In the genomic region with DNA sequence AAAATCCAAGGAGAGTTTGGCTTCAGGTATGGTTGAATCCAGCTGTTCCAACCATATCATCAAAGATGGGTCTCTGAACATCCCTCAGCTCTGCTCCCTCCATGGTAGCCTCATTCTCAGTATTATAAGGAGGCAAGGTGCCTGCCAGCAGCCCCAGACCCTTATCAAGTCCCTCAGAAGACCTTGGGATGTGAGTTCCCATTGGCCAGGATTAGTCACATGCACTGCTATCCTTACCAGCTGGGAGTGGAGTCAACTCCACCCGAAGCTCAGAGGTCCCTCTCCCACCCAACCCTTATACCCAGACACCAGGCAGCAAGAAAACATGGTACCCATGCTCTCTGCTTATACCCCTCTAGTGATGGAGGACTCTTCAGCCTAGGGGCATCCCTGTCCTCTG, we compare ENCODE assay signal across 2 cellular contexts.
TF ChIP-seq lines count a peak whose summit lies in the region.

No MANE protein-coding gene starts in this region.

TF ChIP-seq in GM23338, 12 proteins besides CTCF, POLR2A, EP300 and RAD21 (continued from another document):
- TF ChIP-seq, protein P1, sequence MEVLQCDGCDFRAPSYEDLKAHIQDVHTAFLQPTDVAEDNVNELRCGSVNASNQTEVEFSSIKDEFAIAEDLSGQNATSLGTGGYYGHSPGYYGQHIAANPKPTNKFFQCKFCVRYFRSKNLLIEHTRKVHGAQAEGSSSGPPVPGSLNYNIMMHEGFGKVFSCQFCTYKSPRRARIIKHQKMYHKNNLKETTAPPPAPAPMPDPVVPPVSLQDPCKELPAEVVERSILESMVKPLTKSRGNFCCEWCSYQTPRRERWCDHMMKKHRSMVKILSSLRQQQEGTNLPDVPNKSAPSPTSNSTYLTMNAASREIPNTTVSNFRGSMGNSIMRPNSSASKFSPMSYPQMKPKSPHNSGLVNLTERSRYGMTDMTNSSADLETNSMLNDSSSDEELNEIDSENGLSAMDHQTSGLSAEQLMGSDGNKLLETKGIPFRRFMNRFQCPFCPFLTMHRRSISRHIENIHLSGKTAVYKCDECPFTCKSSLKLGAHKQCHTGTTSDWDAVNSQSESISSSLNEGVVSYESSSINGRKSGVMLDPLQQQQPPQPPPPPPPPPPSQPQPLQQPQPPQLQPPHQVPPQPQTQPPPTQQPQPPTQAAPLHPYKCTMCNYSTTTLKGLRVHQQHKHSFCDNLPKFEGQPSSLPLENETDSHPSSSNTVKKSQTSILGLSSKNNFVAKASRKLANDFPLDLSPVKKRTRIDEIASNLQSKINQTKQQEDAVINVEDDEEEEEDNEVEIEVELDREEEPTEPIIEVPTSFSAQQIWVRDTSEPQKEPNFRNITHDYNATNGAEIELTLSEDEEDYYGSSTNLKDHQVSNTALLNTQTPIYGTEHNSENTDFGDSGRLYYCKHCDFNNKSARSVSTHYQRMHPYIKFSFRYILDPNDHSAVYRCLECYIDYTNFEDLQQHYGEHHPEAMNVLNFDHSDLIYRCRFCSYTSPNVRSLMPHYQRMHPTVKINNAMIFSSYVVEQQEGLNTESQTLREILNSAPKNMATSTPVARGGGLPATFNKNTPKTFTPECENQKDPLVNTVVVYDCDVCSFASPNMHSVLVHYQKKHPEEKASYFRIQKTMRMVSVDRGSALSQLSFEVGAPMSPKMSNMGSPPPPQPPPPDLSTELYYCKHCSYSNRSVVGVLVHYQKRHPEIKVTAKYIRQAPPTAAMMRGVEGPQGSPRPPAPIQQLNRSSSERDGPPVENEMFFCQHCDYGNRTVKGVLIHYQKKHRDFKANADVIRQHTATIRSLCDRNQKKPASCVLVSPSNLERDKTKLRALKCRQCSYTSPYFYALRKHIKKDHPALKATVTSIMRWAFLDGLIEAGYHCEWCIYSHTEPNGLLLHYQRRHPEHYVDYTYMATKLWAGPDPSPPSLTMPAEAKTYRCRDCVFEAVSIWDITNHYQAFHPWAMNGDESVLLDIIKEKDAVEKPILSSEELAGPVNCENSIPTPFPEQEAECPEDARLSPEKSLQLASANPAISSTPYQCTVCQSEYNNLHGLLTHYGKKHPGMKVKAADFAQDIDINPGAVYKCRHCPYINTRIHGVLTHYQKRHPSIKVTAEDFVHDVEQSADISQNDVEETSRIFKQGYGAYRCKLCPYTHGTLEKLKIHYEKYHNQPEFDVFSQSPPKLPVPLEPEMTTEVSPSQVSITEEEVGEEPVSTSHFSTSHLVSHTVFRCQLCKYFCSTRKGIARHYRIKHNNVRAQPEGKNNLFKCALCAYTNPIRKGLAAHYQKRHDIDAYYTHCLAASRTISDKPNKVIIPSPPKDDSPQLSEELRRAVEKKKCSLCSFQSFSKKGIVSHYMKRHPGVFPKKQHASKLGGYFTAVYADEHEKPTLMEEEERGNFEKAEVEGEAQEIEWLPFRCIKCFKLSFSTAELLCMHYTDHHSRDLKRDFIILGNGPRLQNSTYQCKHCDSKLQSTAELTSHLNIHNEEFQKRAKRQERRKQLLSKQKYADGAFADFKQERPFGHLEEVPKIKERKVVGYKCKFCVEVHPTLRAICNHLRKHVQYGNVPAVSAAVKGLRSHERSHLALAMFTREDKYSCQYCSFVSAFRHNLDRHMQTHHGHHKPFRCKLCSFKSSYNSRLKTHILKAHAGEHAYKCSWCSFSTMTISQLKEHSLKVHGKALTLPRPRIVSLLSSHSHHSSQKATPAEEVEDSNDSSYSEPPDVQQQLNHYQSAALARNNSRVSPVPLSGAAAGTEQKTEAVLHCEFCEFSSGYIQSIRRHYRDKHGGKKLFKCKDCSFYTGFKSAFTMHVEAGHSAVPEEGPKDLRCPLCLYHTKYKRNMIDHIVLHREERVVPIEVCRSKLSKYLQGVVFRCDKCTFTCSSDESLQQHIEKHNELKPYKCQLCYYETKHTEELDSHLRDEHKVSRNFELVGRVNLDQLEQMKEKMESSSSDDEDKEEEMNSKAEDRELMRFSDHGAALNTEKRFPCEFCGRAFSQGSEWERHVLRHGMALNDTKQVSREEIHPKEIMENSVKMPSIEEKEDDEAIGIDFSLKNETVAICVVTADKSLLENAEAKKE (CRISPR knock-in tag; IDR thresholded peaks at IDR 0.05), result no peak
- no peak for TF ChIP-seq CREB1 (CRISPR knock-in tag; IDR thresholded peaks at IDR 0.05; ENCODE audit: low read depth)
- TF ChIP-seq EZH2 (IDR thresholded peaks at IDR 0.05; ENCODE audit: low read depth, unreplicated experiment), result no peak

TF ChIP-seq in K562, 482 proteins besides CTCF, POLR2A, EP300 and RAD21 (continued from another document):
- TF ChIP-seq, protein P2, sequence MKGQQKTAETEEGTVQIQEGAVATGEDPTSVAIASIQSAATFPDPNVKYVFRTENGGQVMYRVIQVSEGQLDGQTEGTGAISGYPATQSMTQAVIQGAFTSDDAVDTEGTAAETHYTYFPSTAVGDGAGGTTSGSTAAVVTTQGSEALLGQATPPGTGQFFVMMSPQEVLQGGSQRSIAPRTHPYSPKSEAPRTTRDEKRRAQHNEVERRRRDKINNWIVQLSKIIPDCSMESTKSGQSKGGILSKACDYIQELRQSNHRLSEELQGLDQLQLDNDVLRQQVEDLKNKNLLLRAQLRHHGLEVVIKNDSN (CRISPR knock-in tag; IDR thresholded peaks at IDR 0.05), result 0 out of 2 replicates have a peak, but pooled peaks have one; percentile 21
- TF ChIP-seq, protein P3, sequence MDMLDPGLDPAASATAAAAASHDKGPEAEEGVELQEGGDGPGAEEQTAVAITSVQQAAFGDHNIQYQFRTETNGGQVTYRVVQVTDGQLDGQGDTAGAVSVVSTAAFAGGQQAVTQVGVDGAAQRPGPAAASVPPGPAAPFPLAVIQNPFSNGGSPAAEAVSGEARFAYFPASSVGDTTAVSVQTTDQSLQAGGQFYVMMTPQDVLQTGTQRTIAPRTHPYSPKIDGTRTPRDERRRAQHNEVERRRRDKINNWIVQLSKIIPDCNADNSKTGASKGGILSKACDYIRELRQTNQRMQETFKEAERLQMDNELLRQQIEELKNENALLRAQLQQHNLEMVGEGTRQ (CRISPR knock-in tag; IDR thresholded peaks at IDR 0.05), result peak; percentile 61
- no peak for TF ChIP-seq SUPT5H (IDR thresholded peaks at IDR 0.05)
